ENCODE assay signal across 1 cellular context in the genomic region with DNA sequence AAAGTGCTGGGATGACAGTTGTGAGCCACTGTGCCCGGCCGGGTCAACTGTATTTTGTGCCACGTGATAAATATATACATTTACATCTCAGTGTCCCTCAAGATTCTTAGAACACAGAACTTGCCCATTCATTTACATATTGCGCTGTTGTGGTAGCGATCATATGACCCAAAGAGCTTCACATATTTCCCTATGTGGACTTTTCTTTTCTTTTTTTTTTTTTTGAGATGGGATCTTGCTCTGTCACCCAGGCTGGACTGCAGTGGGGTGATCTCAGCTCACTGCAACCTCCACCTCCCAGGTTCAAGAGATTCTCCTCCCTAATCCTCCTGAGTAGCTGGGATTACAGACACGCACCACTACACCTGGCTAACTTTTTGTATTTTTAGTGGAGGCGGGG.
TF ChIP-seq lines count a peak whose summit lies in the region.

No MANE protein-coding gene starts in this region.

TF ChIP-seq in K562, 482 proteins besides CTCF, POLR2A, EP300 and RAD21 (continued from another document):
- TF ChIP-seq, protein P1, sequence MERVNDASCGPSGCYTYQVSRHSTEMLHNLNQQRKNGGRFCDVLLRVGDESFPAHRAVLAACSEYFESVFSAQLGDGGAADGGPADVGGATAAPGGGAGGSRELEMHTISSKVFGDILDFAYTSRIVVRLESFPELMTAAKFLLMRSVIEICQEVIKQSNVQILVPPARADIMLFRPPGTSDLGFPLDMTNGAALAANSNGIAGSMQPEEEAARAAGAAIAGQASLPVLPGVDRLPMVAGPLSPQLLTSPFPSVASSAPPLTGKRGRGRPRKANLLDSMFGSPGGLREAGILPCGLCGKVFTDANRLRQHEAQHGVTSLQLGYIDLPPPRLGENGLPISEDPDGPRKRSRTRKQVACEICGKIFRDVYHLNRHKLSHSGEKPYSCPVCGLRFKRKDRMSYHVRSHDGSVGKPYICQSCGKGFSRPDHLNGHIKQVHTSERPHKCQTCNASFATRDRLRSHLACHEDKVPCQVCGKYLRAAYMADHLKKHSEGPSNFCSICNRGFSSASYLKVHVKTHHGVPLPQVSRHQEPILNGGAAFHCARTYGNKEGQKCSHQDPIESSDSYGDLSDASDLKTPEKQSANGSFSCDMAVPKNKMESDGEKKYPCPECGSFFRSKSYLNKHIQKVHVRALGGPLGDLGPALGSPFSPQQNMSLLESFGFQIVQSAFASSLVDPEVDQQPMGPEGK (CRISPR knock-in tag; IDR thresholded peaks at IDR 0.05; ENCODE audit: borderline replicate concordance), result no peak
- no peak for TF ChIP-seq MBD2 (IDR thresholded peaks at IDR 0.05; ENCODE audit: borderline replicate concordance, low read depth)
- no peak for TF ChIP-seq ZNF589 (CRISPR knock-in tag; IDR thresholded peaks at IDR 0.05; ENCODE audit: low read depth)
- TF ChIP-seq RAD51 (IDR thresholded peaks at IDR 0.05; ENCODE audit: borderline replicate concordance, low read depth), result peak; percentile 49; the same call in 1 of the 2 replicates
- TF ChIP-seq GTF2F1 (IDR thresholded peaks at IDR 0.05; ENCODE audit: low read depth, low read length), result no peak
- TF ChIP-seq ETS2 (tag; IDR thresholded peaks at IDR 0.05; ENCODE audit: borderline replicate concordance, poor library complexity, severe bottlenecking), result no peak
- no peak for TF ChIP-seq BDP1 (IDR thresholded peaks at IDR 0.05; ENCODE audit: insufficient read depth, insufficient read length)
- no peak for TF ChIP-seq NR3C1 (CRISPR knock-in tag; IDR thresholded peaks at IDR 0.05)
- TF ChIP-seq SREBF2 (CRISPR knock-in tag; IDR thresholded peaks at IDR 0.05), result no peak
- TF ChIP-seq MAFK (IDR thresholded peaks at IDR 0.05; ENCODE audit: low read length), result no peak
- TF ChIP-seq, protein P2, sequence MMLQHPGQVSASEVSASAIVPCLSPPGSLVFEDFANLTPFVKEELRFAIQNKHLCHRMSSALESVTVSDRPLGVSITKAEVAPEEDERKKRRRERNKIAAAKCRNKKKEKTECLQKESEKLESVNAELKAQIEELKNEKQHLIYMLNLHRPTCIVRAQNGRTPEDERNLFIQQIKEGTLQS (IDR thresholded peaks at IDR 0.05), result peak; percentile 11; the same call in 1 of the 2 replicates
- TF ChIP-seq, protein P2 (CRISPR knock-in tag; conservative IDR thresholded peaks at IDR 0.05), result no peak
- TF ChIP-seq HMGN3 (IDR thresholded peaks at IDR 0.05; ENCODE audit: borderline replicate concordance, extremely low read depth, insufficient read length, low read depth, low read length), result no peak
- TF ChIP-seq, protein P3, sequence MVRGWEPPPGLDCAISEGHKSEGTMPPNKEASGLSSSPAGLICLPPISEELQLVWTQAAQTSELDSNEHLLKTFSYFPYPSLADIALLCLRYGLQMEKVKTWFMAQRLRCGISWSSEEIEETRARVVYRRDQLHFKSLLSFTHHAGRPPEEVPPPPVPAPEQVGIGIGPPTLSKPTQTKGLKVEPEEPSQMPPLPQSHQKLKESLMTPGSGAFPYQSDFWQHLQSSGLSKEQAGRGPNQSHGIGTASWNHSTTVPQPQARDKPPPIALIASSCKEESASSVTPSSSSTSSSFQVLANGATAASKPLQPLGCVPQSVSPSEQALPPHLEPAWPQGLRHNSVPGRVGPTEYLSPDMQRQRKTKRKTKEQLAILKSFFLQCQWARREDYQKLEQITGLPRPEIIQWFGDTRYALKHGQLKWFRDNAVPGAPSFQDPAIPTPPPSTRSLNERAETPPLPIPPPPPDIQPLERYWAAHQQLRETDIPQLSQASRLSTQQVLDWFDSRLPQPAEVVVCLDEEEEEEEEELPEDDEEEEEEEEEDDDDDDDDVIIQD (CRISPR knock-in tag; IDR thresholded peaks at IDR 0.05), result no peak
- TF ChIP-seq NCOA1 (IDR thresholded peaks at IDR 0.05; ENCODE audit: low read depth), result no peak
- no peak for TF ChIP-seq MYBL2 (IDR thresholded peaks at IDR 0.05; ENCODE audit: low read depth)
- no peak for TF ChIP-seq MYBL2 (CRISPR knock-in tag; IDR thresholded peaks at IDR 0.05; ENCODE audit: borderline replicate concordance)
- no peak for TF ChIP-seq ZNF24 (IDR thresholded peaks at IDR 0.05)
- TF ChIP-seq DPF2 (IDR thresholded peaks at IDR 0.05), result 0 out of 2 replicates have a peak, but pooled peaks have one; percentile 21
- TF ChIP-seq FOXA1 (IDR thresholded peaks at IDR 0.05; ENCODE audit: borderline replicate concordance), result no peak
- TF ChIP-seq GABPA (tag; conservative IDR thresholded peaks at IDR 0.05; ENCODE audit: low read depth), result no peak
- 0 out of 2 replicates have a peak, but pooled peaks have one; percentile 7 for TF ChIP-seq CBFA2T2 (conservative IDR thresholded peaks at IDR 0.05)
- TF ChIP-seq, protein P4, sequence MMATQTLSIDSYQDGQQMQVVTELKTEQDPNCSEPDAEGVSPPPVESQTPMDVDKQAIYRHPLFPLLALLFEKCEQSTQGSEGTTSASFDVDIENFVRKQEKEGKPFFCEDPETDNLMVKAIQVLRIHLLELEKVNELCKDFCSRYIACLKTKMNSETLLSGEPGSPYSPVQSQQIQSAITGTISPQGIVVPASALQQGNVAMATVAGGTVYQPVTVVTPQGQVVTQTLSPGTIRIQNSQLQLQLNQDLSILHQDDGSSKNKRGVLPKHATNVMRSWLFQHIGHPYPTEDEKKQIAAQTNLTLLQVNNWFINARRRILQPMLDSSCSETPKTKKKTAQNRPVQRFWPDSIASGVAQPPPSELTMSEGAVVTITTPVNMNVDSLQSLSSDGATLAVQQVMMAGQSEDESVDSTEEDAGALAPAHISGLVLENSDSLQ (IDR thresholded peaks at IDR 0.05), result 0 out of 2 replicates have a peak, but pooled peaks have one; percentile 19
- TF ChIP-seq ZNF12 (CRISPR knock-in tag; IDR thresholded peaks at IDR 0.05), result no peak
- no peak for TF ChIP-seq BRF1 (IDR thresholded peaks at IDR 0.05; ENCODE audit: borderline replicate concordance, extremely low read depth, insufficient read length)
- TF ChIP-seq ZFP36 (IDR thresholded peaks at IDR 0.05; ENCODE audit: low read depth, low read length, partially characterized antibody), result no peak
- TF ChIP-seq, protein P5, sequence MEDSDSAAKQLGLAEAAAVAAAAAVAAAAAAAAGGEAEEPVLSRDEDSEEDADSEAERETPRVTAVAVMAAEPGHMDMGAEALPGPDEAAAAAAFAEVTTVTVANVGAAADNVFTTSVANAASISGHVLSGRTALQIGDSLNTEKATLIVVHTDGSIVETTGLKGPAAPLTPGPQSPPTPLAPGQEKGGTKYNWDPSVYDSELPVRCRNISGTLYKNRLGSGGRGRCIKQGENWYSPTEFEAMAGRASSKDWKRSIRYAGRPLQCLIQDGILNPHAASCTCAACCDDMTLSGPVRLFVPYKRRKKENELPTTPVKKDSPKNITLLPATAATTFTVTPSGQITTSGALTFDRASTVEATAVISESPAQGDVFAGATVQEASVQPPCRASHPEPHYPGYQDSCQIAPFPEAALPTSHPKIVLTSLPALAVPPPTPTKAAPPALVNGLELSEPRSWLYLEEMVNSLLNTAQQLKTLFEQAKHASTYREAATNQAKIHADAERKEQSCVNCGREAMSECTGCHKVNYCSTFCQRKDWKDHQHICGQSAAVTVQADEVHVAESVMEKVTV (CRISPR knock-in tag; IDR thresholded peaks at IDR 0.05), result no peak
- no peak for TF ChIP-seq SIN3A (IDR thresholded peaks at IDR 0.05; ENCODE audit: borderline replicate concordance in 2 of 2, control insufficient read depth in 1 of 2, low read depth in 2 of 2, low read length in 2 of 2)
- TF ChIP-seq ZNF224 (CRISPR knock-in tag; IDR thresholded peaks at IDR 0.05), result no peak
- TF ChIP-seq RBM39 (optimal IDR thresholded peaks at IDR 0.05; ENCODE audit: low read depth, low read length), result no peak
- TF ChIP-seq, protein P6, sequence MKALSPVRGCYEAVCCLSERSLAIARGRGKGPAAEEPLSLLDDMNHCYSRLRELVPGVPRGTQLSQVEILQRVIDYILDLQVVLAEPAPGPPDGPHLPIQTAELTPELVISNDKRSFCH (CRISPR knock-in tag; IDR thresholded peaks at IDR 0.05), result no peak
- TF ChIP-seq, protein P6 (tag; IDR thresholded peaks at IDR 0.05), result no peak
- no peak for TF ChIP-seq SLC30A9 (CRISPR knock-in tag; IDR thresholded peaks at IDR 0.05)
- TF ChIP-seq, protein P7, sequence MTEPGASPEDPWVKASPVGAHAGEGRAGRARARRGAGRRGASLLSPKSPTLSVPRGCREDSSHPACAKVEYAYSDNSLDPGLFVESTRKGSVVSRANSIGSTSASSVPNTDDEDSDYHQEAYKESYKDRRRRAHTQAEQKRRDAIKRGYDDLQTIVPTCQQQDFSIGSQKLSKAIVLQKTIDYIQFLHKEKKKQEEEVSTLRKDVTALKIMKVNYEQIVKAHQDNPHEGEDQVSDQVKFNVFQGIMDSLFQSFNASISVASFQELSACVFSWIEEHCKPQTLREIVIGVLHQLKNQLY (CRISPR knock-in tag; conservative IDR thresholded peaks at IDR 0.05), result no peak
- no peak for TF ChIP-seq POLR2G (IDR thresholded peaks at IDR 0.05; ENCODE audit: low read depth, low read length)
- no peak for TF ChIP-seq DNMT1 (IDR thresholded peaks at IDR 0.05)
- no peak for TF ChIP-seq ZSCAN32 (CRISPR knock-in tag; IDR thresholded peaks at IDR 0.05)
- no peak for TF ChIP-seq FOS (IDR thresholded peaks at IDR 0.05; ENCODE audit: extremely low read depth, insufficient read length)
- TF ChIP-seq, protein P8, sequence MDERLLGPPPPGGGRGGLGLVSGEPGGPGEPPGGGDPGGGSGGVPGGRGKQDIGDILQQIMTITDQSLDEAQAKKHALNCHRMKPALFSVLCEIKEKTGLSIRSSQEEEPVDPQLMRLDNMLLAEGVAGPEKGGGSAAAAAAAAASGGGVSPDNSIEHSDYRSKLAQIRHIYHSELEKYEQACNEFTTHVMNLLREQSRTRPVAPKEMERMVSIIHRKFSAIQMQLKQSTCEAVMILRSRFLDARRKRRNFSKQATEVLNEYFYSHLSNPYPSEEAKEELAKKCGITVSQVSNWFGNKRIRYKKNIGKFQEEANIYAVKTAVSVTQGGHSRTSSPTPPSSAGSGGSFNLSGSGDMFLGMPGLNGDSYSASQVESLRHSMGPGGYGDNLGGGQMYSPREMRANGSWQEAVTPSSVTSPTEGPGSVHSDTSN (CRISPR knock-in tag; IDR thresholded peaks at IDR 0.05; ENCODE audit: low read depth), result no peak
- TF ChIP-seq, protein P8 (tag; conservative IDR thresholded peaks at IDR 0.05; ENCODE audit: low read depth), result no peak
- TF ChIP-seq, protein P9, sequence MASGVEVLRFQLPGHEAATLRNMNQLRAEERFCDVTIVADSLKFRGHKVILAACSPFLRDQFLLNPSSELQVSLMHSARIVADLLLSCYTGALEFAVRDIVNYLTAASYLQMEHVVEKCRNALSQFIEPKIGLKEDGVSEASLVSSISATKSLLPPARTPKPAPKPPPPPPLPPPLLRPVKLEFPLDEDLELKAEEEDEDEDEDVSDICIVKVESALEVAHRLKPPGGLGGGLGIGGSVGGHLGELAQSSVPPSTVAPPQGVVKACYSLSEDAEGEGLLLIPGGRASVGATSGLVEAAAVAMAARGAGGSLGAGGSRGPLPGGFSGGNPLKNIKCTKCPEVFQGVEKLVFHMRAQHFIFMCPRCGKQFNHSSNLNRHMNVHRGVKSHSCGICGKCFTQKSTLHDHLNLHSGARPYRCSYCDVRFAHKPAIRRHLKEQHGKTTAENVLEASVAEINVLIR (CRISPR knock-in tag; IDR thresholded peaks at IDR 0.05), result no peak
- TF ChIP-seq, protein P10, sequence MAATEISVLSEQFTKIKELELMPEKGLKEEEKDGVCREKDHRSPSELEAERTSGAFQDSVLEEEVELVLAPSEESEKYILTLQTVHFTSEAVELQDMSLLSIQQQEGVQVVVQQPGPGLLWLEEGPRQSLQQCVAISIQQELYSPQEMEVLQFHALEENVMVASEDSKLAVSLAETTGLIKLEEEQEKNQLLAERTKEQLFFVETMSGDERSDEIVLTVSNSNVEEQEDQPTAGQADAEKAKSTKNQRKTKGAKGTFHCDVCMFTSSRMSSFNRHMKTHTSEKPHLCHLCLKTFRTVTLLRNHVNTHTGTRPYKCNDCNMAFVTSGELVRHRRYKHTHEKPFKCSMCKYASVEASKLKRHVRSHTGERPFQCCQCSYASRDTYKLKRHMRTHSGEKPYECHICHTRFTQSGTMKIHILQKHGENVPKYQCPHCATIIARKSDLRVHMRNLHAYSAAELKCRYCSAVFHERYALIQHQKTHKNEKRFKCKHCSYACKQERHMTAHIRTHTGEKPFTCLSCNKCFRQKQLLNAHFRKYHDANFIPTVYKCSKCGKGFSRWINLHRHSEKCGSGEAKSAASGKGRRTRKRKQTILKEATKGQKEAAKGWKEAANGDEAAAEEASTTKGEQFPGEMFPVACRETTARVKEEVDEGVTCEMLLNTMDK (IDR thresholded peaks at IDR 0.05; ENCODE audit: borderline replicate concordance, insufficient read depth, low read depth, low read length, poor library complexity, severe bottlenecking), result no peak
- TF ChIP-seq ETV6 (IDR thresholded peaks at IDR 0.05; ENCODE audit: borderline replicate concordance in 1 of 2, low read depth in 2 of 2, low read length in 1 of 2), result no peak
- no peak for TF ChIP-seq ETV6 (CRISPR knock-in tag; IDR thresholded peaks at IDR 0.05; ENCODE audit: borderline replicate concordance)
- TF ChIP-seq, protein P11, sequence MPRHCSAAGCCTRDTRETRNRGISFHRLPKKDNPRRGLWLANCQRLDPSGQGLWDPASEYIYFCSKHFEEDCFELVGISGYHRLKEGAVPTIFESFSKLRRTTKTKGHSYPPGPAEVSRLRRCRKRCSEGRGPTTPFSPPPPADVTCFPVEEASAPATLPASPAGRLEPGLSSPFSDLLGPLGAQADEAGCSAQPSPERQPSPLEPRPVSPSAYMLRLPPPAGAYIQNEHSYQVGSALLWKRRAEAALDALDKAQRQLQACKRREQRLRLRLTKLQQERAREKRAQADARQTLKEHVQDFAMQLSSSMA (CRISPR knock-in tag; IDR thresholded peaks at IDR 0.05), result no peak
- TF ChIP-seq ZNF232 (CRISPR knock-in tag; IDR thresholded peaks at IDR 0.05), result no peak
TF ChIP-seq in K562: peak in this region for 11.
